26 cellular contexts compared by ENCODE assay signal in genomic region chr7:82294258-82294855, GRCh38.
DNase-seq lines count a peak whose midpoint lies in the region; ATAC-seq, FAIRE-seq and TF ChIP-seq lines count a peak whose summit lies in the region.
"Had no signal": no experiment of that assay in that cellular context is flagged by ENCODE, and none has a peak within 500 bp of the region (broad histone marks: within the 10 kb centered on the region; RNA-seq: fewer than 3 reads in every experiment).

No MANE protein-coding gene starts in this region.

- H3K4me1 Mint-ChIP-seq in HFFc6 (ENCODE audit: low read depth): peaks cover 43% of the 10 kb centered on the region
- peaks cover 18% of the 10 kb centered on the region for H3K4me1 Mint-ChIP-seq in endothelial cell (ENCODE audit: unreplicated experiment)

- no peak overlapping the region for H3K4me3 ChIP-seq in AG10803 (ENCODE audit: low read length)
- H3K4me3 ChIP-seq: adrenal gland, esophagus muscularis mucosa, lung, sigmoid colon, upper lobe of left lung had no signal

- no peak for TF ChIP-seq POLR2A in GM18505 (IDR thresholded peaks at IDR 0.05; ENCODE audit: borderline replicate concordance, extremely low read depth, insufficient read depth, insufficient read length)

- peaks cover 11% of the 10 kb centered on the region for H3K36me3 Mint-ChIP-seq in HFFc6 (ENCODE audit: low read depth)
- H3K36me3 Mint-ChIP-seq in endothelial cell (ENCODE audit: low read depth, unreplicated experiment): no peaks in the 10 kb centered on the region

- no peak overlapping the region for H3K4me3 Mint-ChIP-seq in HFFc6
- H3K4me3 Mint-ChIP-seq in endothelial cell (ENCODE audit: unreplicated experiment): no peak overlapping the region

- H3K9me3 Mint-ChIP-seq in HFFc6 (no peaks in the 10 kb centered on the region; the same call in none of the 2 replicates), endothelial cell (ENCODE audit: unreplicated experiment) (no peaks in the 10 kb centered on the region)

- no peak for TF ChIP-seq CTCF in AG10803 (conservative IDR thresholded peaks at IDR 0.05; ENCODE audit: low read length)
- TF ChIP-seq CTCF in HFFc6 (IDR thresholded peaks at IDR 0.05): no peak
- no peak for TF ChIP-seq CTCF in endothelial cell (IDR thresholded peaks at IDR 0.05; ENCODE audit: unreplicated experiment)

- ATAC-seq in HG02588 (IDR thresholded peaks at IDR 0.05; ENCODE audit: unreplicated experiment) (no peak), GM21825 (IDR thresholded peaks at IDR 0.05; ENCODE audit: unreplicated experiment) (no peak), GM18505 (IDR thresholded peaks at IDR 0.05; ENCODE audit: unreplicated experiment) (no peak)

- H3K27me3 Mint-ChIP-seq in HFFc6 (ENCODE audit: insufficient read depth) (no peaks in the 10 kb centered on the region), endothelial cell (ENCODE audit: unreplicated experiment) (peaks cover 1% of the 10 kb centered on the region)

- DNase-seq in AG10803 (ENCODE audit: low read depth): peak; percentile 33
- DNase-seq in HFFc6: peak; percentile 14
- peak; percentile 21 for DNase-seq in kidney tubule cell (ENCODE audit: low spot score)
- no peak for DNase-seq in endothelial cell (ENCODE audit: low spot score)
- DNase-seq: activated CD4-positive, alpha-beta T cell treated with anti-CD3 and anti-CD28 coated beads for 4 hours; activated CD8-positive, alpha-beta memory T cell treated with anti-CD3 and anti-CD28 coated beads for 24 hours; activated T-cell treated with anti-CD3 and anti-CD28 coated beads, Interleukin-2, amount 50 U/mL, for 1 hour; adrenal gland; C1 segment of cervical spinal cord; Calu3; DND-41; effector CD8-positive, alpha-beta T cell; GOT3; kidney glomerular epithelial cell; NCI-H1092; NCI-H187 treated with DMSO at 0.1 percent for 48 hours; posterior cingulate gyrus; RPMI8226; sigmoid colon; upper lobe of left lung had no signal

- FAIRE-seq in endometrium (lab: Jason Lieb, UNC): peak; percentile 39

- H3K27ac Mint-ChIP-seq in HFFc6 (no peak overlapping the region), endothelial cell (ENCODE audit: unreplicated experiment) (no peak overlapping the region)
